1 cellular context compared by ENCODE assay signal in the genomic region with DNA sequence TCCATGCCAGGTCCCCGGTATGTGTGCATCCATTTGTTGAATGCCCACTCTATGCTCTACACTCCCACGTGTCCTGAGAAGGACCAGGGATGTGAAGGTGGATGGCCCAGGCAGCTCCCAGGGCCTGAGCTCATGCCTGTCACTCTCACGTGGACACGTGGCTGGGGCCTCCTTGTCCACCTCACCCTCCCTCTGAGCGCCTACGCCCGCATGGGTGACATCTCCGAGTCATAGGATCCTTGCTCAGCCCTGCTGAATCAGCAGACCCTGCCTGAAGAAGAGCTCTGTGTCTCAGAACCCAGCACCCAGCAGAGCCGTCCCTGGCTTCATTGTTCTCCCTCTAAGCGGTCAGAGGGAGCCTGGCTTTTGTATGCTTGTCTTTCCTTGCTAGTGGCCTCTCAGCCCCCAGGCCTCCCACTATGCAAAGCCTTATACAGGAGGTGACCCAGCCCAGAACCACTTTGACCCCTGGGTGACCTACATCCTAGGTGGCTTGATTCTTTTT.
A peak's percentile ranks its signal among the peaks of the same experiment; 100 is the strongest.
TF ChIP-seq lines count a peak whose summit lies in the region.

No MANE protein-coding gene starts in this region.

TF ChIP-seq in K562, 482 proteins besides CTCF, POLR2A, EP300 and RAD21 (continued from another document and continues in another):
- TF ChIP-seq MBD1 (CRISPR knock-in tag; IDR thresholded peaks at IDR 0.05) = no peak
- TF ChIP-seq ELF4 (CRISPR knock-in tag; IDR thresholded peaks at IDR 0.05) = no peak
- TF ChIP-seq IRF2 (CRISPR knock-in tag; IDR thresholded peaks at IDR 0.05) = no peak
- no peak for TF ChIP-seq ZHX1 (conservative IDR thresholded peaks at IDR 0.05; ENCODE audit: low read length)
- no peak for TF ChIP-seq MTF1 (CRISPR knock-in tag; IDR thresholded peaks at IDR 0.05; ENCODE audit: borderline replicate concordance)
- no peak for TF ChIP-seq FOXJ2 (tag; IDR thresholded peaks at IDR 0.05)
- no peak for TF ChIP-seq ARNT (IDR thresholded peaks at IDR 0.05)
- no peak for TF ChIP-seq CUX1 (CRISPR knock-in tag; IDR thresholded peaks at IDR 0.05)
- peak; percentile 65 for TF ChIP-seq EGR1 (conservative IDR thresholded peaks at IDR 0.05)
- TF ChIP-seq ZFP1 (CRISPR knock-in tag; IDR thresholded peaks at IDR 0.05) = no peak
- peak; percentile 20; the same call in 1 of the 2 replicates for TF ChIP-seq FOSL1 (tag; conservative IDR thresholded peaks at IDR 0.05)
- TF ChIP-seq ZNF224 (CRISPR knock-in tag; IDR thresholded peaks at IDR 0.05) = no peak
- no peak for TF ChIP-seq HMGN3 (IDR thresholded peaks at IDR 0.05; ENCODE audit: borderline replicate concordance, extremely low read depth, insufficient read length, low read depth, low read length)
- TF ChIP-seq, protein P1, sequence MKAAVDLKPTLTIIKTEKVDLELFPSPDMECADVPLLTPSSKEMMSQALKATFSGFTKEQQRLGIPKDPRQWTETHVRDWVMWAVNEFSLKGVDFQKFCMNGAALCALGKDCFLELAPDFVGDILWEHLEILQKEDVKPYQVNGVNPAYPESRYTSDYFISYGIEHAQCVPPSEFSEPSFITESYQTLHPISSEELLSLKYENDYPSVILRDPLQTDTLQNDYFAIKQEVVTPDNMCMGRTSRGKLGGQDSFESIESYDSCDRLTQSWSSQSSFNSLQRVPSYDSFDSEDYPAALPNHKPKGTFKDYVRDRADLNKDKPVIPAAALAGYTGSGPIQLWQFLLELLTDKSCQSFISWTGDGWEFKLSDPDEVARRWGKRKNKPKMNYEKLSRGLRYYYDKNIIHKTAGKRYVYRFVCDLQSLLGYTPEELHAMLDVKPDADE (conservative IDR thresholded peaks at IDR 0.05; ENCODE audit: control insufficient read depth, low read depth, low read length) = no peak; the same call in 1 of the 2 replicates
- no peak for TF ChIP-seq DLX4 (CRISPR knock-in tag; IDR thresholded peaks at IDR 0.05)
- 0 out of 2 replicates have a peak, but pooled peaks have one; percentile 24 for TF ChIP-seq CXXC5 (CRISPR knock-in tag; IDR thresholded peaks at IDR 0.05)
- TF ChIP-seq, protein P2, sequence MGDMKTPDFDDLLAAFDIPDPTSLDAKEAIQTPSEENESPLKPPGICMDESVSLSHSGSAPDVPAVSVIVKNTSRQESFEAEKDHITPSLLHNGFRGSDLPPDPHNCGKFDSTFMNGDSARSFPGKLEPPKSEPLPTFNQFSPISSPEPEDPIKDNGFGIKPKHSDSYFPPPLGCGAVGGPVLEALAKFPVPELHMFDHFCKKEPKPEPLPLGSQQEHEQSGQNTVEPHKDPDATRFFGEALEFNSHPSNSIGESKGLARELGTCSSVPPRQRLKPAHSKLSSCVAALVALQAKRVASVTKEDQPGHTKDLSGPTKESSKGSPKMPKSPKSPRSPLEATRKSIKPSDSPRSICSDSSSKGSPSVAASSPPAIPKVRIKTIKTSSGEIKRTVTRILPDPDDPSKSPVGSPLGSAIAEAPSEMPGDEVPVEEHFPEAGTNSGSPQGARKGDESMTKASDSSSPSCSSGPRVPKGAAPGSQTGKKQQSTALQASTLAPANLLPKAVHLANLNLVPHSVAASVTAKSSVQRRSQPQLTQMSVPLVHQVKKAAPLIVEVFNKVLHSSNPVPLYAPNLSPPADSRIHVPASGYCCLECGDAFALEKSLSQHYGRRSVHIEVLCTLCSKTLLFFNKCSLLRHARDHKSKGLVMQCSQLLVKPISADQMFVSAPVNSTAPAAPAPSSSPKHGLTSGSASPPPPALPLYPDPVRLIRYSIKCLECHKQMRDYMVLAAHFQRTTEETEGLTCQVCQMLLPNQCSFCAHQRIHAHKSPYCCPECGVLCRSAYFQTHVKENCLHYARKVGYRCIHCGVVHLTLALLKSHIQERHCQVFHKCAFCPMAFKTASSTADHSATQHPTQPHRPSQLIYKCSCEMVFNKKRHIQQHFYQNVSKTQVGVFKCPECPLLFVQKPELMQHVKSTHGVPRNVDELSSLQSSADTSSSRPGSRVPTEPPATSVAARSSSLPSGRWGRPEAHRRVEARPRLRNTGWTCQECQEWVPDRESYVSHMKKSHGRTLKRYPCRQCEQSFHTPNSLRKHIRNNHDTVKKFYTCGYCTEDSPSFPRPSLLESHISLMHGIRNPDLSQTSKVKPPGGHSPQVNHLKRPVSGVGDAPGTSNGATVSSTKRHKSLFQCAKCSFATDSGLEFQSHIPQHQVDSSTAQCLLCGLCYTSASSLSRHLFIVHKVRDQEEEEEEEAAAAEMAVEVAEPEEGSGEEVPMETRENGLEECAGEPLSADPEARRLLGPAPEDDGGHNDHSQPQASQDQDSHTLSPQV (IDR thresholded peaks at IDR 0.05) = no peak
- TF ChIP-seq USF2 (CRISPR knock-in tag; IDR thresholded peaks at IDR 0.05) = peak; percentile 70
- TF ChIP-seq KDM1A (IDR thresholded peaks at IDR 0.05) = no peak
- no peak for TF ChIP-seq ILK (tag; IDR thresholded peaks at IDR 0.05; ENCODE audit: borderline replicate concordance, low read depth)
- TF ChIP-seq ZNF184 (CRISPR knock-in tag; IDR thresholded peaks at IDR 0.05) = no peak
- TF ChIP-seq SETDB1 (IDR thresholded peaks at IDR 0.05; ENCODE audit: low read length) = peak; percentile 81
- no peak for TF ChIP-seq SOX6 (IDR thresholded peaks at IDR 0.05)
- no peak for TF ChIP-seq RBBP5 (IDR thresholded peaks at IDR 0.05; ENCODE audit: borderline replicate concordance, insufficient read depth, low read length, poor library complexity, severe bottlenecking)
- TF ChIP-seq POLR2AphosphoS5 (IDR thresholded peaks at IDR 0.05; ENCODE audit: control insufficient read depth, insufficient read depth, low read depth, low read length) = no peak
- TF ChIP-seq RHOXF2B (CRISPR knock-in tag; conservative IDR thresholded peaks at IDR 0.05) = no peak
- TF ChIP-seq CBX1 (IDR thresholded peaks at IDR 0.05; ENCODE audit: low read depth) = no peak
- no peak for TF ChIP-seq ZNF699 (CRISPR knock-in tag; IDR thresholded peaks at IDR 0.05; ENCODE audit: insufficient replicate concordance)
- TF ChIP-seq HNRNPH1 (optimal IDR thresholded peaks at IDR 0.05; ENCODE audit: low read depth, low read length) = no peak
- no peak for TF ChIP-seq ILF3 (IDR thresholded peaks at IDR 0.05; ENCODE audit: borderline replicate concordance)
- TF ChIP-seq NCOA1 (IDR thresholded peaks at IDR 0.05; ENCODE audit: low read depth) = no peak
- TF ChIP-seq ZNF785 (CRISPR knock-in tag; IDR thresholded peaks at IDR 0.05) = no peak
- no peak for TF ChIP-seq HDAC3 (IDR thresholded peaks at IDR 0.05; ENCODE audit: borderline replicate concordance, partially characterized antibody)
- TF ChIP-seq ELF2 (CRISPR knock-in tag; IDR thresholded peaks at IDR 0.05) = no peak
- TF ChIP-seq ZNF134 (CRISPR knock-in tag; conservative IDR thresholded peaks at IDR 0.05) = no peak
- no peak for TF ChIP-seq ZNF140 (CRISPR knock-in tag; IDR thresholded peaks at IDR 0.05)
- no peak for TF ChIP-seq TBL1XR1 (IDR thresholded peaks at IDR 0.05; ENCODE audit: low read length in 2 of 2)
- no peak for TF ChIP-seq ESRRB (CRISPR knock-in tag; IDR thresholded peaks at IDR 0.05; ENCODE audit: borderline replicate concordance)
